ENCODE assay signal across 27 cellular contexts in genomic region chr20:14723614-14724013, GRCh38.
"Had no signal": no experiment of that assay in that cellular context is flagged by ENCODE, and none has a peak within 500 bp of the region (broad histone marks: within the 10 kb centered on the region; RNA-seq: fewer than 3 reads in every experiment).

No MANE protein-coding gene starts in this region.

- H3K9me3 ChIP-seq: esophagus squamous epithelium, mucosa of descending colon, neutrophil, pancreas, right atrium auricular region, sigmoid colon, stomach, thyroid gland, vagina had no signal

- FAIRE-seq: endometrium, frontal cortex, pancreas had no signal

- H3K4me3 ChIP-seq: coronary artery, esophagus squamous epithelium, lung, mucosa of descending colon, pancreas, right atrium auricular region, sigmoid colon, stomach, thyroid gland, vagina had no signal

- H3K27ac ChIP-seq: coronary artery, esophagus squamous epithelium, neutrophil, pancreas, right atrium auricular region, sigmoid colon, stomach, thyroid gland, vagina had no signal

- H3K36me3 ChIP-seq: esophagus squamous epithelium, neutrophil, pancreas, right atrium auricular region, sigmoid colon, stomach, thyroid gland, vagina had no signal

- H3K27me3 ChIP-seq: esophagus squamous epithelium, neutrophil, pancreas, right atrium auricular region, sigmoid colon, stomach, thyroid gland, vagina had no signal

- DNase-seq: dermis blood vessel endothelial cell; effector memory CD8-positive, alpha-beta T cell; erythroblast; esophagus squamous epithelium; hypothalamus; immature natural killer cell; islet precursor cell; kidney glomerular epithelial cell; mucosa of descending colon; naive B cell; pancreas; sigmoid colon; stimulated activated CD4-positive, alpha-beta T cell treated with anti-CD3 and anti-CD28 coated beads, Interleukin-2, amount 100 ng/mL, for 24 hours; stimulated activated CD4-positive, alpha-beta T cell treated with anti-CD3 and anti-CD28 coated beads, Interleukin-4, amount 100 ng/mL, for 24 hours; stimulated activated naive CD4-positive, alpha-beta T cell treated with Interleukin-2 at 50 U/mL for 16 hours; stomach; thyroid gland; trophoblast cell had no signal

- ATAC-seq: effector memory CD8-positive, alpha-beta T cell; mucosa of descending colon; natural killer cell treated with Interleukin-12 subunit alpha and Interleukin-12 subunit beta and Interleukin-15 and Interleukin-18, amount 100 ng/mL, for 72 hours; pancreas; stimulated activated effector memory CD8-positive, alpha-beta T cell treated with anti-CD3 and anti-CD28 coated beads, Interleukin-12 subunit alpha, Interleukin-12 subunit beta, amount 100 ng/mL, for 72 hours had no signal

- H3K4me1 ChIP-seq: esophagus squamous epithelium, pancreas, right atrium auricular region, stomach, thyroid gland, vagina had no signal
